19 cellular contexts compared by ENCODE assay signal in genomic region chr20:53800418-53800817, GRCh38.
"Had no signal": no experiment of that assay in that cellular context is flagged by ENCODE, and none has a peak within 500 bp of the region (broad histone marks: within the 10 kb centered on the region; RNA-seq: fewer than 3 reads in every experiment).

No MANE protein-coding gene starts in this region.

- H3K79me2 ChIP-seq: parathyroid adenoma had no signal

- H2AFZ ChIP-seq: parathyroid adenoma had no signal

- H3K9ac ChIP-seq: parathyroid adenoma had no signal

- H3K27me3 ChIP-seq: heart left ventricle, right lobe of liver, spleen, testis, tibial nerve had no signal

- H3K27ac ChIP-seq: coronary artery, heart left ventricle, parathyroid adenoma, prostate gland, right lobe of liver, spleen, testis, tibial nerve had no signal

- H3K36me3 ChIP-seq: heart left ventricle, prostate gland, right lobe of liver, spleen, tibial nerve had no signal

- H3K9me3 ChIP-seq: heart left ventricle, prostate gland, right lobe of liver, spleen, testis, tibial nerve had no signal

- DNase-seq: effector CD4-positive, alpha-beta T cell; heart left ventricle; hypothalamus; kidney glomerular epithelial cell; naive thymus-derived CD4-positive, alpha-beta T cell; nephron progenitor cell; retina; spleen; stimulated activated CD4-positive, alpha-beta T cell treated with anti-CD3 and anti-CD28 coated beads, Interleukin-15, amount 100 ng/mL, for 24 hours; stimulated activated CD4-positive, alpha-beta T cell treated with anti-CD3 and anti-CD28 coated beads, Interleukin-1b, Interleukin-23, amount 100 ng/mL, for 48 hours; stimulated activated CD4-positive, alpha-beta T cell treated with anti-CD3 and anti-CD28 coated beads, Interleukin-4, amount 100 ng/mL, for 24 hours; stimulated activated naive B cell treated with anti-CD40 and anti-IgM and Interleukin-4, amounts not matched to agents 10 μg/mL and 1 μg/mL and 100 μg/mL, for 72 hours; stimulated activated naive CD8-positive, alpha-beta T cell treated with anti-CD3 and anti-CD28 coated beads, Interleukin-15, amount 100 ng/mL, for 72 hours; testis had no signal

- H3K4me1 ChIP-seq: heart left ventricle, prostate gland, spleen, testis, tibial nerve had no signal

- H3K4me3 ChIP-seq: coronary artery, heart left ventricle, prostate gland, right lobe of liver, spleen, testis, tibial nerve had no signal

- ATAC-seq: heart left ventricle; naive thymus-derived CD4-positive, alpha-beta T cell; stimulated activated naive B cell treated with anti-CD40 and anti-IgM and Interleukin-4, amounts not matched to agents 10 μg/mL and 1 μg/mL and 100 μg/mL, for 72 hours; stimulated activated naive CD8-positive, alpha-beta T cell treated with anti-CD3 and anti-CD28 coated beads, Interleukin-15, amount 100 ng/mL, for 72 hours had no signal
